10 cellular contexts compared by ENCODE assay signal in genomic region chr10:22349758-22350157, GRCh38. TPM values are rescaled to one million over a fixed set of nuclear protein-coding genes. Genes with fewer than 3 reads are reported as not detected.
"Had no signal": no experiment of that assay in that cellular context is flagged by ENCODE, and none has a peak within 500 bp of the region (broad histone marks: within the 10 kb centered on the region; RNA-seq: fewer than 3 reads in every experiment).

No MANE protein-coding gene starts in this region.

- H3K9ac ChIP-seq: KMS-11 had no signal

- FAIRE-seq: H1, H54, HTR-8/SVneo had no signal

- H2AFZ ChIP-seq: GM23338 had no signal

- H3K4me1 Mint-ChIP-seq: GM23338 had no signal

- DNase-seq: H9, HCEC 1CT, Karpas-422, KBM-7 had no signal

- H3K27ac ChIP-seq: KMS-11 had no signal

- ATAC-seq: GM23338 had no signal

- H3K9me3 Mint-ChIP-seq: GM23338 had no signal

- H3K4me3 ChIP-seq: GM23338 had no signal

- H3K27ac Mint-ChIP-seq: GM23338, H9 had no signal

- H3K4me2 ChIP-seq: GM23338, KMS-11 had no signal

- H3K4me3 Mint-ChIP-seq: GM23338, H9 had no signal

RNA-seq across cellular contexts. Expression of gene SPAG6, which starts 4.5 kb away (rescaled TPM):
- total RNA-seq: GM23338, H1, HT-29 had no signal
